ENCODE assay signal across 8 cellular contexts in genomic region chr1:94039514-94039870, GRCh38.
DNase-seq lines count a peak whose midpoint lies in the region; ATAC-seq and TF ChIP-seq lines count a peak whose summit lies in the region.

No MANE protein-coding gene starts in this region.

- TF ChIP-seq POLR2A in Peyer's patch (IDR thresholded peaks at IDR 0.05) = no peak

- no peaks in the 10 kb centered on the region for H3K36me3 ChIP-seq in Peyer's patch

- no peaks in the 10 kb centered on the region for H3K4me1 ChIP-seq in Peyer's patch

- H3K9me3 ChIP-seq in Peyer's patch = no peaks in the 10 kb centered on the region

- no peak overlapping the region for H3K27ac ChIP-seq in HL-60 (replicated peaks)
- no peak overlapping the region for H3K27ac ChIP-seq in Peyer's patch

- TF ChIP-seq CTCF in HL-60 (IDR thresholded peaks at IDR 0.05; ENCODE audit: insufficient read depth, low read length) = peak; percentile 88
- TF ChIP-seq CTCF in Peyer's patch (IDR thresholded peaks at IDR 0.05) = peak in 5 of 6 experiments; percentile 33 to 70 (median 63)

- ATAC-seq in HG03342 (IDR thresholded peaks at IDR 0.05; ENCODE audit: unreplicated experiment) = no peak

- peak; percentile 72 for DNase-seq in D341Med (ENCODE audit: low spot score)
- peak in 1 of 2 experiments; percentile 50 for DNase-seq in HL-60 (ENCODE audit: low read depth in 1 of 2, low spot score in 1 of 2)
- DNase-seq in Peyer's patch = peak; percentile 38 to 83 (median 75)
- peak; percentile 35 for DNase-seq in activated gamma-delta T cell treated with anti-CD3 and anti-CD28 coated beads, Interleukin-2, amount 50 U/mL, for 16 hours (ENCODE audit: low read depth)
- DNase-seq in head of caudate nucleus = peak in 41 of 42 donors; percentile 44 to 88 (median 72)
- DNase-seq in posterior cingulate gyrus = peak; percentile 29 to 93 (median 65)
- DNase-seq in cerebellar nuclear complex (lab: John Stamatoyannopoulos, UW) = no peak

- intact Hi-C loops in head of caudate nucleus (cut with DNase I) (no loop called here), posterior cingulate gyrus (cut with DNase I) (no loop called here)

- H3K27me3 ChIP-seq in HL-60 (ENCODE audit: insufficient read depth, poor library complexity, severe bottlenecking) (peaks cover 5% of the 10 kb centered on the region), Peyer's patch (no peaks in the 10 kb centered on the region)

- H3K4me3 ChIP-seq in HL-60 (replicated peaks; ENCODE audit: insufficient read depth, low read length) = no peak overlapping the region
- H3K4me3 ChIP-seq in Peyer's patch = no peak overlapping the region

Comparison
In these comparisons a context has a peak if more than half of its experiments do, and no peak if none do; other contexts are left out.
1. DNase-seq: peak in D341Med (single experiment), Peyer's patch (3 of 3), activated gamma-delta T cell treated with anti-CD3 and anti-CD28 coated beads, Interleukin-2, amount 50 U/mL, for 16 hours (single experiment), head of caudate nucleus (41 of 42) and posterior cingulate gyrus (10 of 10); none in cerebellar nuclear complex (0 of 2).